29 cellular contexts compared by ENCODE assay signal in genomic region chr15:32878849-32879795, GRCh38.
DNase-seq lines count a peak whose midpoint lies in the region; ATAC-seq, FAIRE-seq and TF ChIP-seq lines count a peak whose summit lies in the region.
"Had no signal": no experiment of that assay in that cellular context is flagged by ENCODE, and none has a peak within 500 bp of the region (broad histone marks: within the 10 kb centered on the region; RNA-seq: fewer than 3 reads in every experiment).

No MANE protein-coding gene starts in this region.

- H3K9me3 ChIP-seq in esophagus muscularis mucosa = no peaks in the 10 kb centered on the region
- no peaks in the 10 kb centered on the region for H3K9me3 ChIP-seq in muscle layer of duodenum (ENCODE audit: control insufficient read depth in 1 of 2, low read length in 2 of 2)
- H3K9me3 ChIP-seq in thoracic aorta = no peaks in the 10 kb centered on the region
- H3K9me3 ChIP-seq: adrenal gland, heart right ventricle, spleen, testis had no signal

- DNase-seq in H54 (ENCODE audit: insufficient read length, low spot score) (no peak), esophagus muscularis mucosa (ENCODE audit: extremely low spot score) (no peak), thoracic aorta (ENCODE audit: low spot score) (no peak), T-helper 2 cell (no peak)
- no peak for DNase-seq in activated CD4-positive, CD25-positive, alpha-beta regulatory T cell (lab: John Stamatoyannopoulos, UW)
- DNase-seq: activated CD4-positive, alpha-beta T cell treated with anti-CD3 and anti-CD28 coated beads for 4 hours; activated naive CD4-positive, alpha-beta T cell; activated T-cell treated with anti-CD3 and anti-CD28 coated beads, Interleukin-2, amount 50 U/mL, for 24 hours; adrenal gland; CD8-positive, alpha-beta T cell; DMS53; GF-D8; heart right ventricle; KG1; naive B cell; NCI-H1048; NCI-H187 treated with DMSO at 0.1 percent for 48 hours; NCI-H526; nucleus accumbens; spleen; stimulated activated CD4-positive, alpha-beta T cell treated with anti-CD3 and anti-CD28 coated beads, Interleukin-2, amount 100 ng/mL, for 48 hours; T-helper 17 cell; testis had no signal

- H3K4me3 ChIP-seq in esophagus muscularis mucosa (no peak overlapping the region), muscle layer of duodenum (ENCODE audit: low read depth in 1 of 2, low read length in 2 of 2) (no peak overlapping the region), thoracic aorta (no peak overlapping the region)
- H3K4me3 ChIP-seq: adrenal gland, heart right ventricle, SJSA1, spleen, testis had no signal

- TF ChIP-seq EP300 in esophagus muscularis mucosa (IDR thresholded peaks at IDR 0.05) = no peak

- 34% methylated on average over 6 of the region's 6 CpGs for WGBS in esophagus muscularis mucosa

- FAIRE-seq in H54 (lab: Jason Lieb, UNC) = peak; percentile 55
- FAIRE-seq: bronchial epithelial cell had no signal

- H3K36me3 ChIP-seq in esophagus muscularis mucosa (no peaks in the 10 kb centered on the region), muscle layer of duodenum (ENCODE audit: control insufficient read depth in 1 of 2, insufficient read depth in 2 of 2, low read length in 2 of 2) (no peaks in the 10 kb centered on the region), thoracic aorta (no peaks in the 10 kb centered on the region)
- H3K36me3 ChIP-seq: adrenal gland, heart right ventricle, SJSA1, spleen had no signal

- no peak for TF ChIP-seq POLR2A in H54 (IDR thresholded peaks at IDR 0.05; ENCODE audit: low read depth, low read length)
- no peak for TF ChIP-seq POLR2A in esophagus muscularis mucosa (IDR thresholded peaks at IDR 0.05; ENCODE audit: low read depth)

- H3K27me3 ChIP-seq in esophagus muscularis mucosa (no peaks in the 10 kb centered on the region), muscle layer of duodenum (ENCODE audit: low read depth, low read length) (no peaks in the 10 kb centered on the region), thoracic aorta (replicated peaks; ENCODE audit: insufficient read depth) (no peaks in the 10 kb centered on the region)
- H3K27me3 ChIP-seq: adrenal gland, heart right ventricle, SJSA1, spleen, testis had no signal

- intact Hi-C loops in esophagus muscularis mucosa (cut with DNase I) = no loop called here

- peak overlapping the region; percentile 73 to 78 (median 76) for H3K27ac ChIP-seq in esophagus muscularis mucosa (replicated peaks in 1 of 4)
- H3K27ac ChIP-seq in muscle layer of duodenum (ENCODE audit: low read length) = peak overlapping the region; percentile 68
- H3K27ac ChIP-seq in thoracic aorta = peak overlapping the region; percentile 45 to 73
- H3K27ac ChIP-seq: adrenal gland, heart right ventricle, SJSA1, spleen, testis had no signal

- no peak for TF ChIP-seq CTCF in esophagus muscularis mucosa (IDR thresholded peaks at IDR 0.05)
- TF ChIP-seq CTCF in thoracic aorta (IDR thresholded peaks at IDR 0.05) = no peak

- peaks cover 2 to 78% (median 55%) of the 10 kb centered on the region in 4 donors for H3K4me1 ChIP-seq in esophagus muscularis mucosa
- H3K4me1 ChIP-seq in muscle layer of duodenum (ENCODE audit: control insufficient read depth in 1 of 2, insufficient read depth in 2 of 2, low read length in 2 of 2) = no peaks in the 10 kb centered on the region
- peaks cover 3 to 18% of the 10 kb centered on the region in 2 donors for H3K4me1 ChIP-seq in thoracic aorta (ENCODE audit: control insufficient read depth in 1 of 2, low read depth in 2 of 2)
- H3K4me1 ChIP-seq: adrenal gland, heart right ventricle, spleen, testis had no signal

- ATAC-seq in thoracic aorta (ENCODE audit: insufficient number of reproducible peaks, low FRiP score, low read depth) = peak; percentile 51
- ATAC-seq in GM21786 (IDR thresholded peaks at IDR 0.05; ENCODE audit: unreplicated experiment) = no peak
- no peak for ATAC-seq in HG03378 (IDR thresholded peaks at IDR 0.05; ENCODE audit: unreplicated experiment)
- ATAC-seq: CD8-positive, alpha-beta T cell; heart right ventricle; stimulated activated effector memory CD8-positive, alpha-beta T cell treated with anti-CD3 and anti-CD28 coated beads, Interleukin-12 subunit alpha, Interleukin-12 subunit beta, amount 100 ng/mL, for 72 hours; T-helper 17 cell had no signal
